Comparison of ENCODE assay signal across 33 cellular contexts in genomic region chr7:31137234-31137633, GRCh38.
"Had no signal": no experiment of that assay in that cellular context is flagged by ENCODE, and none has a peak within 500 bp of the region (broad histone marks: within the 10 kb centered on the region; RNA-seq: fewer than 3 reads in every experiment).

No MANE protein-coding gene starts in this region.

- DNase-seq: activated B cell treated with CpG ODN at 0.5 μM for 24 hours; activated CD4-positive, alpha-beta memory T cell treated with anti-CD3 and anti-CD28 coated beads, Interleukin-2, amount 10 ng/mL, durations not matched to agents 7 days and 5 days; activated CD4-positive, alpha-beta T cell treated with anti-CD3 and anti-CD28 coated beads, Interleukin-2, amount 10 ng/mL, durations not matched to agents 7 days and 5 days; activated CD4-positive, alpha-beta T cell treated with anti-CD3 and anti-CD28 coated beads, Interleukin-2, amount 50 U/mL, for 4 hours; activated CD8-positive, alpha-beta memory T cell treated with anti-CD3 and anti-CD28 coated beads, Interleukin-2, amount 50 U/mL, for 48 hours; activated effector memory CD4-positive, alpha-beta T cell treated with Interleukin-2 at 50 U/mL for 16 hours; activated gamma-delta T cell treated with Interleukin-2 at 50 U/mL for 16 hours; activated naive CD4-positive, alpha-beta T cell treated with anti-CD3 and anti-CD28 coated beads, Interleukin-2, amount 50 U/mL, for 16 hours; activated naive CD4-positive, alpha-beta T cell treated with Interleukin-2 at 50 U/mL for 16 hours; activated T-cell treated with anti-CD3 and anti-CD28 coated beads for 4 hours; activated T-cell treated with anti-CD3 and anti-CD28 coated beads, Interleukin-2, amount 50 U/mL, for 24 hours; amygdala; aorta; body of pancreas; caudate nucleus; cortex of kidney; dermis blood vessel endothelial cell; effector CD4-positive, alpha-beta T cell; effector memory CD8-positive, alpha-beta T cell; erythroblast; foreskin keratinocyte; gastrocnemius medialis; glutamatergic neuron; heart left ventricle; T-helper 1 cell; T-helper 17 cell; T1000; WERI-Rb-1 had no signal

- H3K4me1 Mint-ChIP-seq: activated B cell treated with CpG ODN at 0.5 μM for 24 hours; activated CD4-positive, alpha-beta memory T cell treated with anti-CD3 and anti-CD28 coated beads, Interleukin-2, amount 10 ng/mL, durations not matched to agents 7 days and 5 days; activated CD4-positive, alpha-beta T cell treated with anti-CD3 and anti-CD28 coated beads, Interleukin-2, amount 10 ng/mL, durations not matched to agents 7 days and 5 days; activated T-helper 17 cell treated with anti-CD3 and anti-CD28 coated beads, Interleukin-2, amount 50 U/mL, for 72 hours had no signal

- H3K27ac Mint-ChIP-seq: activated B cell treated with CpG ODN at 0.5 μM for 24 hours; activated CD4-positive, alpha-beta memory T cell treated with anti-CD3 and anti-CD28 coated beads, Interleukin-2, amount 10 ng/mL, durations not matched to agents 7 days and 5 days; activated CD4-positive, alpha-beta T cell treated with anti-CD3 and anti-CD28 coated beads, Interleukin-2, amount 10 ng/mL, durations not matched to agents 7 days and 5 days; activated naive CD8-positive, alpha-beta T cell; activated T-cell treated with anti-CD3 and anti-CD28 coated beads, Interleukin-2, amount 50 U/mL, for 24 hours; activated T-helper 17 cell treated with anti-CD3 and anti-CD28 coated beads, Interleukin-2, amount 50 U/mL, for 72 hours; effector memory CD8-positive, alpha-beta T cell; T-helper 17 cell; T-helper 2 cell treated with Interferon-gamma antibody and Interleukin-4, amounts not matched to agents 5 μg/mL and 100 μg/mL, for 36 hours had no signal

- H3K9me3 ChIP-seq: body of pancreas, esophagus muscularis mucosa, gastrocnemius medialis, heart left ventricle had no signal

- ATAC-seq: activated CD4-positive, CD25-positive, alpha-beta regulatory T cell treated with anti-CD3 and anti-CD28 coated beads, Interleukin-2, amount 50 U/mL, for 24 hours; activated T-helper 17 cell treated with anti-CD3 and anti-CD28 coated beads, Interleukin-2, amount 50 U/mL, for 72 hours; body of pancreas; effector memory CD8-positive, alpha-beta T cell; foreskin keratinocyte; gastrocnemius medialis; heart left ventricle; T-helper 17 cell had no signal

- H3K4me1 ChIP-seq: body of pancreas, foreskin keratinocyte, gastrocnemius medialis had no signal

- H3K27ac ChIP-seq: body of pancreas, esophagus muscularis mucosa, foreskin keratinocyte, gastrocnemius medialis, heart left ventricle, WERI-Rb-1 had no signal

- H3K36me3 ChIP-seq: esophagus muscularis mucosa, gastrocnemius medialis, heart left ventricle, WERI-Rb-1 had no signal

- H3K27me3 ChIP-seq: body of pancreas, gastrocnemius medialis, heart left ventricle had no signal

- H3K36me3 Mint-ChIP-seq: activated naive CD8-positive, alpha-beta T cell had no signal

- H3K4me3 ChIP-seq: body of pancreas, esophagus muscularis mucosa, gastrocnemius medialis, heart left ventricle had no signal

- H3K27me3 Mint-ChIP-seq: activated B cell treated with CpG ODN at 0.5 μM for 24 hours; activated naive CD8-positive, alpha-beta T cell; activated T-helper 17 cell treated with anti-CD3 and anti-CD28 coated beads, Interleukin-2, amount 50 U/mL, for 72 hours; effector memory CD8-positive, alpha-beta T cell had no signal

- H3K9me3 Mint-ChIP-seq: activated B cell treated with CpG ODN at 0.5 μM for 24 hours; activated CD4-positive, alpha-beta memory T cell treated with anti-CD3 and anti-CD28 coated beads, Interleukin-2, amount 10 ng/mL, durations not matched to agents 7 days and 5 days; activated CD4-positive, alpha-beta T cell treated with anti-CD3 and anti-CD28 coated beads, Interleukin-2, amount 10 ng/mL, durations not matched to agents 7 days and 5 days; activated T-cell treated with anti-CD3 and anti-CD28 coated beads, Interleukin-2, amount 50 U/mL, for 24 hours; activated T-helper 17 cell treated with anti-CD3 and anti-CD28 coated beads, Interleukin-2, amount 50 U/mL, for 72 hours; effector memory CD8-positive, alpha-beta T cell; T-helper 2 cell treated with Interferon-gamma antibody and Interleukin-4, amounts not matched to agents 5 μg/mL and 100 μg/mL, for 36 hours had no signal

- H3K4me3 Mint-ChIP-seq: activated B cell treated with CpG ODN at 0.5 μM for 24 hours; activated CD4-positive, alpha-beta memory T cell treated with anti-CD3 and anti-CD28 coated beads, Interleukin-2, amount 10 ng/mL, durations not matched to agents 7 days and 5 days; activated CD4-positive, alpha-beta T cell treated with anti-CD3 and anti-CD28 coated beads, Interleukin-2, amount 10 ng/mL, durations not matched to agents 7 days and 5 days; activated naive CD8-positive, alpha-beta T cell; activated T-cell treated with anti-CD3 and anti-CD28 coated beads, Interleukin-2, amount 50 U/mL, for 24 hours; activated T-helper 17 cell treated with anti-CD3 and anti-CD28 coated beads, Interleukin-2, amount 50 U/mL, for 72 hours; effector memory CD8-positive, alpha-beta T cell; T-helper 17 cell; T-helper 2 cell treated with Interferon-gamma antibody and Interleukin-4, amounts not matched to agents 5 μg/mL and 100 μg/mL, for 36 hours had no signal
